Comparison of ENCODE assay signal across 28 cellular contexts in genomic region chr2:18899725-18900124, GRCh38.
DNase-seq lines count a peak whose midpoint lies in the region; ATAC-seq and TF ChIP-seq lines count a peak whose summit lies in the region.
"Had no signal": no experiment of that assay in that cellular context is flagged by ENCODE, and none has a peak within 500 bp of the region (broad histone marks: within the 10 kb centered on the region; RNA-seq: fewer than 3 reads in every experiment).

No MANE protein-coding gene starts in this region.

- no peak overlapping the region for H3K4me3 ChIP-seq in osteoblast (ENCODE audit: insufficient read depth, low read length)
- H3K4me3 ChIP-seq: gastrocnemius medialis, hepatocyte, sigmoid colon, SK-N-MC had no signal

- peaks cover 42% of the 10 kb centered on the region for H3K4me1 ChIP-seq in osteoblast (ENCODE audit: insufficient read depth, low read length)

- no peaks in the 10 kb centered on the region for H3K9me3 ChIP-seq in osteoblast (ENCODE audit: low read depth, low read length)
- H3K9me3 ChIP-seq: gastrocnemius medialis, sigmoid colon had no signal

- H3K79me2 ChIP-seq in osteoblast (ENCODE audit: insufficient read depth, low read length) = no peaks in the 10 kb centered on the region
- H3K79me2 ChIP-seq: hepatocyte had no signal

- H4K20me1 ChIP-seq in osteoblast (ENCODE audit: insufficient read depth, low read length) = no peaks in the 10 kb centered on the region

- H3K27me3 ChIP-seq in osteoblast (ENCODE audit: insufficient read depth, low read length) = no peaks in the 10 kb centered on the region
- H3K27me3 ChIP-seq: gastrocnemius medialis, hepatocyte, sigmoid colon had no signal

- no peak for TF ChIP-seq CTCF in osteoblast (IDR thresholded peaks at IDR 0.05; ENCODE audit: extremely low read depth, low read depth, low read length)

- peak overlapping the region; percentile 65 for H2AFZ ChIP-seq in osteoblast (ENCODE audit: low read length)
- H2AFZ ChIP-seq: hepatocyte had no signal

- no peaks in the 10 kb centered on the region for H3K36me3 ChIP-seq in osteoblast (ENCODE audit: insufficient read depth, low read length)
- H3K36me3 ChIP-seq: gastrocnemius medialis, sigmoid colon had no signal

- peak overlapping the region; percentile 19 for H3K4me2 ChIP-seq in osteoblast (ENCODE audit: insufficient read depth, low read length)
- H3K4me2 ChIP-seq: hepatocyte had no signal

- H3K27ac ChIP-seq in osteoblast (ENCODE audit: low read depth, low read length) = peak overlapping the region; percentile 81
- H3K27ac ChIP-seq: 22Rv1, hepatocyte, SK-N-MC had no signal

- intact Hi-C loops in Right ventricle myocardium inferior (cut with DNase I) = no loop called here
- intact Hi-C loops in cardiac septum (cut with DNase I) = no loop called here
- intact Hi-C loops in left cardiac atrium (cut with DNase I) = no loop called here

- DNase-seq in Right ventricle myocardium inferior (ENCODE audit: missing footprints) (no peak), cardiac septum (ENCODE audit: low spot score) (no peak), left cardiac atrium (peak; percentile 25), osteoblast (ENCODE audit: insufficient read length, low spot score, missing footprints) (no peak), NCI-H1417 treated with DMSO at 0.1 percent for 48 hours (lab: John Stamatoyannopoulos, UW) (no peak), HuH-7 (ENCODE audit: low spot score) (no peak)
- DNase-seq: activated CD4-positive, alpha-beta T cell treated with anti-CD3 and anti-CD28 coated beads, Interleukin-2, amount 50 U/mL, for 4 hours; activated naive CD8-positive, alpha-beta T cell treated with anti-CD3 and anti-CD28 coated beads, Interleukin-2, amount 50 U/mL, for 24 hours; activated T-cell treated with anti-CD3 and anti-CD28 coated beads, Interleukin-2, amount 50 U/mL, for 48 hours; CD4-positive, CD25-positive, alpha-beta regulatory T cell; DND-41; endodermal cell; GF-D8; NCI-H1417; NCI-H2029 treated with DMSO at 0.1 percent for 48 hours; NCI-H524 treated with DMSO at 0.1 percent for 48 hours; OCI-M1; posterior cingulate gyrus; sigmoid colon; stimulated activated CD4-positive, alpha-beta T cell treated with anti-CD3 and anti-CD28 coated beads, Interleukin-12 subunit alpha, Interleukin-12 subunit beta, amount 100 ng/mL, for 4 hours; stimulated activated CD4-positive, alpha-beta T cell treated with anti-CD3 and anti-CD28 coated beads, Interleukin-2, amount 100 ng/mL, for 48 hours; stimulated activated naive CD8-positive, alpha-beta T cell treated with anti-CD3 and anti-CD28 coated beads, Interleukin-15, amount 100 ng/mL, for 72 hours had no signal

- peak; percentile 33 for ATAC-seq in Right ventricle myocardium inferior
- ATAC-seq in left cardiac atrium = peak; percentile 23 to 25
- ATAC-seq in HG03097 (IDR thresholded peaks at IDR 0.05; ENCODE audit: low FRiP score, unreplicated experiment) = no peak
- ATAC-seq in HG03045 (IDR thresholded peaks at IDR 0.05; ENCODE audit: unreplicated experiment) = no peak
- ATAC-seq: activated naive CD8-positive, alpha-beta T cell treated with anti-CD3 and anti-CD28 coated beads, Interleukin-2, amount 50 U/mL, for 24 hours; stimulated activated naive CD8-positive, alpha-beta T cell treated with anti-CD3 and anti-CD28 coated beads, Interleukin-15, amount 100 ng/mL, for 72 hours had no signal

Comparison
In these comparisons a context has a peak if more than half of its experiments do, and no peak if none do; other contexts are left out.
1. ATAC-seq: peak in Right ventricle myocardium inferior (single experiment) and left cardiac atrium (2 of 2); none in HG03097 (single experiment) and HG03045 (single experiment).